In genomic region chr9:126219717-126220116, GRCh38 we compare ENCODE assay signal across 1 cellular context.
TF ChIP-seq lines count a peak whose summit lies in the region.

No MANE protein-coding gene starts in this region.

TF ChIP-seq in H1, 55 proteins besides CTCF, POLR2A, EP300 and RAD21:
- no peak for TF ChIP-seq NANOG (IDR thresholded peaks at IDR 0.05; ENCODE audit: insufficient read depth, low read depth, low read length, poor library complexity, severe bottlenecking)
- TF ChIP-seq KDM5A (IDR thresholded peaks at IDR 0.05; ENCODE audit: low read length), result no peak
- TF ChIP-seq TAF1 (IDR thresholded peaks at IDR 0.05; ENCODE audit: low read depth, low read length), result no peak
- no peak for TF ChIP-seq MAX (IDR thresholded peaks at IDR 0.05)
- TF ChIP-seq SUZ12 (IDR thresholded peaks at IDR 0.05; ENCODE audit: low read length), result no peak
- TF ChIP-seq FOSL1 (IDR thresholded peaks at IDR 0.05; ENCODE audit: insufficient read depth, low read depth, low read length), result no peak
- no peak for TF ChIP-seq ZNF274 (IDR thresholded peaks at IDR 0.05; ENCODE audit: borderline replicate concordance, extremely low read depth, low read length)
- TF ChIP-seq CREB1 (IDR thresholded peaks at IDR 0.05), result no peak
- no peak for TF ChIP-seq E2F6 (IDR thresholded peaks at IDR 0.05)
- TF ChIP-seq NRF1 (IDR thresholded peaks at IDR 0.05; ENCODE audit: low read depth, low read length), result no peak
- no peak for TF ChIP-seq ATF2 (IDR thresholded peaks at IDR 0.05; ENCODE audit: low read length)
- TF ChIP-seq BCL11A (IDR thresholded peaks at IDR 0.05; ENCODE audit: low read depth in 2 of 2, low read length in 2 of 2), result no peak
- TF ChIP-seq KDM1A (IDR thresholded peaks at IDR 0.05; ENCODE audit: borderline replicate concordance, low read length), result no peak
- no peak for TF ChIP-seq CHD2 (IDR thresholded peaks at IDR 0.05; ENCODE audit: low read length)
- TF ChIP-seq POLR2AphosphoS5 (IDR thresholded peaks at IDR 0.05; ENCODE audit: low read depth, low read length), result no peak
- no peak for TF ChIP-seq SRF (IDR thresholded peaks at IDR 0.05; ENCODE audit: low read depth, low read length)
- TF ChIP-seq USF2 (IDR thresholded peaks at IDR 0.05; ENCODE audit: low read length), result no peak
- TF ChIP-seq CHD1 (IDR thresholded peaks at IDR 0.05; ENCODE audit: low read depth, low read length), result no peak
